In genomic region chr18:42274488-42275137, GRCh38 we compare ENCODE assay signal across 1 cellular context.
TF ChIP-seq lines count a peak whose summit lies in the region.

No MANE protein-coding gene starts in this region.

TF ChIP-seq in GM23338, 12 proteins besides CTCF, POLR2A, EP300 and RAD21 (continued from another document):
- TF ChIP-seq, protein P1, sequence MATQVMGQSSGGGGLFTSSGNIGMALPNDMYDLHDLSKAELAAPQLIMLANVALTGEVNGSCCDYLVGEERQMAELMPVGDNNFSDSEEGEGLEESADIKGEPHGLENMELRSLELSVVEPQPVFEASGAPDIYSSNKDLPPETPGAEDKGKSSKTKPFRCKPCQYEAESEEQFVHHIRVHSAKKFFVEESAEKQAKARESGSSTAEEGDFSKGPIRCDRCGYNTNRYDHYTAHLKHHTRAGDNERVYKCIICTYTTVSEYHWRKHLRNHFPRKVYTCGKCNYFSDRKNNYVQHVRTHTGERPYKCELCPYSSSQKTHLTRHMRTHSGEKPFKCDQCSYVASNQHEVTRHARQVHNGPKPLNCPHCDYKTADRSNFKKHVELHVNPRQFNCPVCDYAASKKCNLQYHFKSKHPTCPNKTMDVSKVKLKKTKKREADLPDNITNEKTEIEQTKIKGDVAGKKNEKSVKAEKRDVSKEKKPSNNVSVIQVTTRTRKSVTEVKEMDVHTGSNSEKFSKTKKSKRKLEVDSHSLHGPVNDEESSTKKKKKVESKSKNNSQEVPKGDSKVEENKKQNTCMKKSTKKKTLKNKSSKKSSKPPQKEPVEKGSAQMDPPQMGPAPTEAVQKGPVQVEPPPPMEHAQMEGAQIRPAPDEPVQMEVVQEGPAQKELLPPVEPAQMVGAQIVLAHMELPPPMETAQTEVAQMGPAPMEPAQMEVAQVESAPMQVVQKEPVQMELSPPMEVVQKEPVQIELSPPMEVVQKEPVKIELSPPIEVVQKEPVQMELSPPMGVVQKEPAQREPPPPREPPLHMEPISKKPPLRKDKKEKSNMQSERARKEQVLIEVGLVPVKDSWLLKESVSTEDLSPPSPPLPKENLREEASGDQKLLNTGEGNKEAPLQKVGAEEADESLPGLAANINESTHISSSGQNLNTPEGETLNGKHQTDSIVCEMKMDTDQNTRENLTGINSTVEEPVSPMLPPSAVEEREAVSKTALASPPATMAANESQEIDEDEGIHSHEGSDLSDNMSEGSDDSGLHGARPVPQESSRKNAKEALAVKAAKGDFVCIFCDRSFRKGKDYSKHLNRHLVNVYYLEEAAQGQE (IDR thresholded peaks at IDR 0.05; ENCODE audit: unreplicated experiment) = no peak
- TF ChIP-seq STAT1 (IDR thresholded peaks at IDR 0.05; ENCODE audit: unreplicated experiment) (no peak), POLR2AphosphoS5 (IDR thresholded peaks at IDR 0.05; ENCODE audit: low read depth) (no peak), ZNF114 (CRISPR knock-in tag; IDR thresholded peaks at IDR 0.05) (no peak), CREB1 (CRISPR knock-in tag; IDR thresholded peaks at IDR 0.05; ENCODE audit: low read depth) (no peak), NANOG (IDR thresholded peaks at IDR 0.05; ENCODE audit: borderline replicate concordance) (no peak), EZH2 (IDR thresholded peaks at IDR 0.05; ENCODE audit: low read depth, unreplicated experiment) (no peak)
- TF ChIP-seq, protein P2, sequence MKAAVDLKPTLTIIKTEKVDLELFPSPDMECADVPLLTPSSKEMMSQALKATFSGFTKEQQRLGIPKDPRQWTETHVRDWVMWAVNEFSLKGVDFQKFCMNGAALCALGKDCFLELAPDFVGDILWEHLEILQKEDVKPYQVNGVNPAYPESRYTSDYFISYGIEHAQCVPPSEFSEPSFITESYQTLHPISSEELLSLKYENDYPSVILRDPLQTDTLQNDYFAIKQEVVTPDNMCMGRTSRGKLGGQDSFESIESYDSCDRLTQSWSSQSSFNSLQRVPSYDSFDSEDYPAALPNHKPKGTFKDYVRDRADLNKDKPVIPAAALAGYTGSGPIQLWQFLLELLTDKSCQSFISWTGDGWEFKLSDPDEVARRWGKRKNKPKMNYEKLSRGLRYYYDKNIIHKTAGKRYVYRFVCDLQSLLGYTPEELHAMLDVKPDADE (IDR thresholded peaks at IDR 0.05) = no peak
TF ChIP-seq in GM23338: peak in this region for 0.
